In genomic region chr12:97276198-97276580, GRCh38 we compare ENCODE assay signal across 14 cellular contexts.
A peak's percentile ranks its signal among the peaks of the same experiment; 100 is the strongest.
DNase-seq lines count a peak whose midpoint lies in the region; ATAC-seq and TF ChIP-seq lines count a peak whose summit lies in the region.
"Had no signal": no experiment of that assay in that cellular context is flagged by ENCODE, and none has a peak within 500 bp of the region (broad histone marks: within the 10 kb centered on the region; RNA-seq: fewer than 3 reads in every experiment).

No MANE protein-coding gene starts in this region.

- H3K9me3 ChIP-seq in endodermal cell (ENCODE audit: control insufficient read depth, low read length) = peaks cover 12% of the 10 kb centered on the region
- H3K9me3 ChIP-seq: right atrium auricular region had no signal

- H3K4me3 ChIP-seq in endodermal cell (ENCODE audit: low read length) = no peak overlapping the region
- H3K4me3 ChIP-seq: GM12878, right atrium auricular region had no signal

- H3K27me3 Mint-ChIP-seq in endodermal cell (ENCODE audit: insufficient read depth) = peaks cover 16% of the 10 kb centered on the region
- peaks cover 7% of the 10 kb centered on the region for H3K27me3 Mint-ChIP-seq in nephron progenitor cell (ENCODE audit: low read depth, poor library complexity)

- H3K4me1 Mint-ChIP-seq in endodermal cell = peaks cover 35% of the 10 kb centered on the region
- H3K4me1 Mint-ChIP-seq in nephron progenitor cell = peaks cover 32% of the 10 kb centered on the region

- peak; percentile 81 for DNase-seq in ELF-1 (ENCODE audit: low read depth, low spot score)
- DNase-seq in NCI-H2171 (lab: John Stamatoyannopoulos, UW) = peak; percentile 12
- peak; percentile 84 for DNase-seq in endodermal cell
- DNase-seq in nephron progenitor cell = peak; percentile 9
- no peak for DNase-seq in activated CD8-positive, alpha-beta memory T cell treated with anti-CD3 and anti-CD28 coated beads, Interleukin-2, amount 50 U/mL, for 4 hours
- DNase-seq in NCI-H187 (lab: John Stamatoyannopoulos, UW) = no peak
- DNase-seq: activated CD4-positive, alpha-beta T cell treated with anti-CD3 and anti-CD28 coated beads, Interleukin-2, amount 50 U/mL, for 1 hour; NCI-H2081 treated with DMSO at 0.1 percent for 48 hours; stimulated activated naive CD4-positive, alpha-beta T cell treated with Interleukin-2 at 50 U/mL for 16 hours had no signal

- peaks cover 13% of the 10 kb centered on the region for H3K27me3 ChIP-seq in endodermal cell (ENCODE audit: control insufficient read depth, insufficient read depth, low read length, poor library complexity, severe bottlenecking)
- H3K27me3 ChIP-seq: right atrium auricular region had no signal

- TF ChIP-seq CTCF in endodermal cell (conservative IDR thresholded peaks at IDR 0.05) (no peak), nephron progenitor cell (IDR thresholded peaks at IDR 0.05) (no peak)

- peaks cover 19% of the 10 kb centered on the region for H3K4me1 ChIP-seq in endodermal cell (ENCODE audit: control insufficient read depth, insufficient read depth, low read length)
- H3K4me1 ChIP-seq: right atrium auricular region had no signal

- 8 to 56% methylated on average over 5 to 8 of the region's 8 CpGs for WGBS in endodermal cell (ENCODE audit: insufficient coverage in 1 of 2, insufficient read length in 1 of 2), 2 experiments

- H3K9ac ChIP-seq in endodermal cell (ENCODE audit: extremely low read depth, low read length, poor library complexity, severe bottlenecking) = peak overlapping the region; percentile 13
- H3K9ac ChIP-seq: KMS-11 had no signal

- H3K36me3 ChIP-seq in endodermal cell (ENCODE audit: control insufficient read depth, insufficient read depth, low read length) = no peaks in the 10 kb centered on the region
- H3K36me3 ChIP-seq: right atrium auricular region had no signal

- peak overlapping the region; percentile 99 for H3K27ac ChIP-seq in endodermal cell (ENCODE audit: low read depth, low read length)
- H3K27ac ChIP-seq: KMS-11, right atrium auricular region had no signal

- ATAC-seq in HG02623 (IDR thresholded peaks at IDR 0.05; ENCODE audit: unreplicated experiment) = no peak
- ATAC-seq in GM18520 (IDR thresholded peaks at IDR 0.05; ENCODE audit: unreplicated experiment) = no peak
- ATAC-seq: GM12878 had no signal

- H3K36me3 Mint-ChIP-seq in endodermal cell (ENCODE audit: low read depth) (no peaks in the 10 kb centered on the region), nephron progenitor cell (ENCODE audit: low read depth) (peaks cover 4% of the 10 kb centered on the region)

- H3K9me3 Mint-ChIP-seq in endodermal cell = peaks cover 4% of the 10 kb centered on the region
- peaks cover 16% of the 10 kb centered on the region for H3K9me3 Mint-ChIP-seq in nephron progenitor cell

- peak overlapping the region; percentile 7 for H3K27ac Mint-ChIP-seq in endodermal cell
- H3K27ac Mint-ChIP-seq in nephron progenitor cell = peak overlapping the region; percentile 77

- H3K4me3 Mint-ChIP-seq in endodermal cell (no peak overlapping the region), nephron progenitor cell (peak overlapping the region; percentile 70)

Comparison
In these comparisons a context has a peak if more than half of its experiments do, and no peak if none do; other contexts are left out.
1. DNase-seq: peak in ELF-1 (single experiment), NCI-H2171 (single experiment), endodermal cell (single experiment) and nephron progenitor cell (single experiment); none in activated CD8-positive, alpha-beta memory T cell treated with anti-CD3 and anti-CD28 coated beads, Interleukin-2, amount 50 U/mL, for 4 hours (single experiment) and NCI-H187 (0 of 2).